Comparison of ENCODE assay signal across 8 cellular contexts in the genomic region with DNA sequence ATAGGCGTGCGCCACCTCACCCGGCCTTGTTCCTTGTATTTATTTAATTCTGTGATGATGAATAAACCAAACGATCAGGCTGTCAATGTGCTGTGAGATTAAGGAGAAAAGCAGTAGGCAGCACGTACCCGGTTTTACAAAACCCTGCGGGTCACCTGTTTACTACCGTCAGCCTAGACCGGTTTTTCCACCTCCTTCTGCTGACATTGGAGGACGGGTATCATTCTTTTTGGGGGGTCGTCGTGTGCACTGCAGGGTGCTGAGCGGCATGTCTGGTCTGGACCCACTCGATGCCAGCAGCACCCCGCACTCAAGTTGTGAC. TPM values are rescaled to one million over a fixed set of nuclear protein-coding genes. Genes with fewer than 3 reads are reported as not detected.
DNase-seq lines count a peak whose midpoint lies in the region; ATAC-seq and TF ChIP-seq lines count a peak whose summit lies in the region.

No MANE protein-coding gene starts in this region.

- intact Hi-C loops in esophagus muscularis mucosa (cut with DNase I), result loop anchor here (10.0 kb wide), 1 partner anchor 122 kb away; the partner anchor contains the start of gene EFNA2

- H3K27ac ChIP-seq in RWPE1, result peak overlapping the region; percentile 96
- peak overlapping the region; percentile 82 to 98 (median 94) for H3K27ac ChIP-seq in esophagus muscularis mucosa (replicated peaks in 1 of 4)
- H3K27ac ChIP-seq in rectal smooth muscle tissue (ENCODE audit: low read depth, low read length), result peak overlapping the region; percentile 58

- 39% methylated on average over 15 of the region's 15 CpGs for WGBS in esophagus muscularis mucosa

- TF ChIP-seq CTCF in GM12865 (IDR thresholded peaks at IDR 0.05; ENCODE audit: insufficient read depth, low read depth, low read length, missing control alignments) (no peak), RWPE1 (conservative IDR thresholded peaks at IDR 0.05; ENCODE audit: low read depth) (no peak), esophagus muscularis mucosa (IDR thresholded peaks at IDR 0.05) (no peak)

- H3K4me3 ChIP-seq in GM12865 (ENCODE audit: low read depth, low read length) (peak overlapping the region; percentile 70), esophagus muscularis mucosa (peak overlapping the region; percentile 89 to 100 (median 100)), rectal smooth muscle tissue (ENCODE audit: low read length) (peak overlapping the region; percentile 75)

- ATAC-seq in HG03469 (IDR thresholded peaks at IDR 0.05; ENCODE audit: unreplicated experiment) (no peak), GM21529 (IDR thresholded peaks at IDR 0.05; ENCODE audit: unreplicated experiment) (no peak)

- H3K36me3 ChIP-seq in esophagus muscularis mucosa, result peaks cover 0 to 10% (median 0%) of the 10 kb centered on the region in 4 donors
- H3K36me3 ChIP-seq in rectal smooth muscle tissue (ENCODE audit: control insufficient read depth, insufficient read depth, low read length), result peaks cover 2% of the 10 kb centered on the region

- no peak for TF ChIP-seq POLR2A in esophagus muscularis mucosa (IDR thresholded peaks at IDR 0.05; ENCODE audit: low read depth)

- CTCF ChIA-PET in RWPE1 (lab: Yijun Ruan, JAX), result interaction anchor here (0.6 kb wide), 1 partner anchor 502 kb away, joined by 7 read pairs; no protein-coding TSS in a partner anchor

- TF ChIP-seq EP300 in esophagus muscularis mucosa (IDR thresholded peaks at IDR 0.05), result no peak

- H3K27me3 ChIP-seq in esophagus muscularis mucosa (peaks cover 0 to 5% (median 0%) of the 10 kb centered on the region in 4 donors), rectal smooth muscle tissue (ENCODE audit: control insufficient read depth, insufficient read depth, low read length) (peaks cover 12% of the 10 kb centered on the region)

- POLR2A ChIA-PET in RWPE1 (lab: Yijun Ruan, JAX; ENCODE audit: low non-redundant PET), result no interaction called here

- no peaks in the 10 kb centered on the region for H3K9me3 ChIP-seq in esophagus muscularis mucosa

- H3K4me1 ChIP-seq in esophagus muscularis mucosa, result peaks cover 30 to 57% (median 53%) of the 10 kb centered on the region in 4 donors
- peaks cover 21% of the 10 kb centered on the region for H3K4me1 ChIP-seq in rectal smooth muscle tissue (ENCODE audit: control insufficient read depth, insufficient read depth, low read length)

- no peak overlapping the region for H3K9ac ChIP-seq in rectal smooth muscle tissue (ENCODE audit: low read length)

- DNase-seq in GM12865 (ENCODE audit: low read depth) (no peak), RWPE1 (ENCODE audit: low spot score) (no peak), esophagus muscularis mucosa (ENCODE audit: extremely low spot score) (no peak), SIG-M5 treated with dmso at 0.1 percent for 504 hours (lab: John Stamatoyannopoulos, UW; ENCODE audit: unreplicated experiment) (no peak)
- DNase-seq in stimulated activated CD4-positive, alpha-beta T cell treated with anti-CD3 and anti-CD28 coated beads, Interleukin-2, amount 100 ng/mL, for 24 hours, result no peak

RNA-seq across cellular contexts. Expression of gene DAZAP1, which starts 0.9 kb away (rescaled TPM):
- 10 to 100 TPM; 44.9 to 79.4 (median 52.9) TPM for total RNA-seq in esophagus muscularis mucosa

RNA-seq across cellular contexts. Expression of gene GAMT, which starts 5.1 kb away (rescaled TPM):
- 10 to 100 TPM in 3 of 4 donors, 1 to 10 TPM in 1; 5.8 to 13.4 (median 11.9) TPM for total RNA-seq in esophagus muscularis mucosa

RNA-seq across cellular contexts. Expression of gene NDUFS7, which starts 22.8 kb away (rescaled TPM):
- total RNA-seq in esophagus muscularis mucosa, result 100 to 1,000 TPM in 1 of 4 donors, 10 to 100 TPM in 3; 85.6 to 110 (median 89.4) TPM

RNA-seq across cellular contexts. Expression of gene RPS15, which starts 31.7 kb away (rescaled TPM):
- total RNA-seq in esophagus muscularis mucosa, result 1,000 to 10,000 TPM; 1,297 to 2,978 (median 2,171) TPM

RNA-seq across cellular contexts. Expression of gene APC2, which starts 43.5 kb away (rescaled TPM):
- total RNA-seq in esophagus muscularis mucosa, result 1 to 10 TPM in 2 of 4 donors, under 1 TPM in 2; 0.42 to 1.8 (median 1.2) TPM
